ENCODE assay signal across 8 cellular contexts in genomic region chr3:128846501-128846900, GRCh38. TPM values are rescaled to one million over a fixed set of nuclear protein-coding genes. Genes with fewer than 3 reads are reported as not detected.
DNase-seq lines count a peak whose midpoint lies in the region; ATAC-seq lines count a peak whose summit lies in the region.

No MANE protein-coding gene starts in this region.

- H3K4me1 ChIP-seq in mucosa of stomach (ENCODE audit: control insufficient read depth, insufficient read depth, low read length): peaks cover 12% of the 10 kb centered on the region

- H3K9me3 Mint-ChIP-seq in activated naive CD4-positive, alpha-beta T cell treated with anti-CD3 and anti-CD28 coated beads, Interleukin-2, amount 50 U/mL, for 72 hours: no peaks in the 10 kb centered on the region

- H3K27me3 ChIP-seq in mucosa of stomach (ENCODE audit: control insufficient read depth, insufficient read depth, low read length): no peaks in the 10 kb centered on the region

- in situ Hi-C loops in ACHN (cut with HindIII; ENCODE audit: low pct_ligation_motif_present, low pct_unique_long_range_greater_than_20kb, low sequenced_read_pairs): no loop called here

- peak overlapping the region; percentile 75 to 84 for H3K27ac Mint-ChIP-seq in activated naive CD4-positive, alpha-beta T cell treated with anti-CD3 and anti-CD28 coated beads, Interleukin-2, amount 50 U/mL, for 72 hours

- ATAC-seq in Right ventricle myocardium inferior (peak; percentile 3), GM18870 (IDR thresholded peaks at IDR 0.05; ENCODE audit: unreplicated experiment) (no peak)
- ATAC-seq in activated naive CD4-positive, alpha-beta T cell treated with anti-CD3 and anti-CD28 coated beads, Interleukin-2, amount 50 U/mL, for 72 hours: peak; percentile 29 to 55

- no peak overlapping the region for H3K9ac ChIP-seq in mucosa of stomach (ENCODE audit: low read length)

- intact Hi-C loops in Right ventricle myocardium inferior (cut with DNase I): loop anchor here (2.0 to 5.0 kb wide), 4 partner anchors 44 to 229 kb away; partner anchors contain the start of gene RAB7A
- intact Hi-C loops in cardiac septum (cut with DNase I): loop anchor here (1.0 to 5.0 kb wide), 3 partner anchors 49 to 229 kb away; no protein-coding TSS in a partner anchor

- DNase-seq in Right ventricle myocardium inferior (ENCODE audit: missing footprints): no peak
- DNase-seq in cardiac septum (ENCODE audit: low spot score): no peak
- DNase-seq in activated naive CD4-positive, alpha-beta T cell treated with anti-CD3 and anti-CD28 coated beads, Interleukin-2, amount 50 U/mL, for 72 hours (ENCODE audit: low spot score in 2 of 2): no peak
- no peak for DNase-seq in NCI-H1092 (lab: John Stamatoyannopoulos, UW)
- no peak for DNase-seq in DMS153 (lab: John Stamatoyannopoulos, UW)
- no peak for DNase-seq in ACHN

- H3K9me3 ChIP-seq in mucosa of stomach (ENCODE audit: control insufficient read depth, low read length): no peaks in the 10 kb centered on the region

- H3K36me3 ChIP-seq in mucosa of stomach (ENCODE audit: control insufficient read depth, insufficient read depth, low read length): no peaks in the 10 kb centered on the region

- peak overlapping the region; percentile 38 for H3K4me3 ChIP-seq in mucosa of stomach (ENCODE audit: low read length)

- H3K36me3 Mint-ChIP-seq in activated naive CD4-positive, alpha-beta T cell treated with anti-CD3 and anti-CD28 coated beads, Interleukin-2, amount 50 U/mL, for 72 hours: no peaks in the 10 kb centered on the region

RNA-seq across cellular contexts. Expression of gene ACAD9, which starts 32.9 kb away (rescaled TPM):
- 42.0 TPM for total RNA-seq in Right ventricle myocardium inferior
- total RNA-seq in cardiac septum: 29.3 TPM
- 10 to 100 TPM; 49.7 to 74.2 TPM for total RNA-seq in activated naive CD4-positive, alpha-beta T cell treated with anti-CD3 and anti-CD28 coated beads, Interleukin-2, amount 50 U/mL, for 72 hours
